ENCODE assay signal across 1 cellular context in the genomic region with DNA sequence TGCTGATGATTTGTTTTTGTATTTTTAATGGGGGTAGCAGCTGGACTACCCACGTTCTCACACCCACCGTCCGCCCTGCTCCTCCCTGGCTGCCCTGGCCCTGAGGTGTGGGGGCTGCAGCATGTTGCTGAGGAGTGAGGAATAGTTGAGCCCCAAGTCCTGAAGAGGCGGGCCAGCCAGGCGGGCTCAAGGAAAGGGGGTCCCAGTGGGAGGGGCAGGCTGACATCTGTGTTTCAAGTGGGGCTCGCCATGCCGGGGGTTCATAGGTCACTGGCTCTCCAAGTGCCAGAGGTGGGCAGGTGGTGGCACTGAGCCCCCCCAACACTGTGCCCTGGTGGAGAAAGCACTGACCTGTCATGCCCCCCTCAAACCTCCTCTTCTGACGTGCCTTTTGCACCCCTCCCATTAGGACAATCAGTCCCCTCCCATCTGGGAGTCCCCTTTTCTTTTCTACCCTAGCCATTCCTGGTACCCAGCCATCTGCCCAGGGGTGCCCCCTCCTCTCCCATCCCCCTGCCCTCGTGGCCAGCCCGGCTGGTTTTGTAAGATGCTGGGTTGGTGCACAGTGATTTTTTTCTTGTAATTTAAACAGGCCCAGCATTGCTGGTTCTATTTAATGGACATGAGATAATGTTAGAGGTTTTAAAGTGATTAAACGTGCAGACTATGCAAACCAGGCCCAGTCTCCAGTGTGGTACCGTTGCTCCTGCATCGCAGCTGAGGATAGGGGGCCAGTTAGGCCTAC.
TF ChIP-seq lines count a peak whose summit lies in the region.

No MANE protein-coding gene starts in this region.

TF ChIP-seq in HEK293T, 16 proteins besides CTCF, POLR2A, EP300 and RAD21 (continued from another document):
- TF ChIP-seq, protein P1, sequence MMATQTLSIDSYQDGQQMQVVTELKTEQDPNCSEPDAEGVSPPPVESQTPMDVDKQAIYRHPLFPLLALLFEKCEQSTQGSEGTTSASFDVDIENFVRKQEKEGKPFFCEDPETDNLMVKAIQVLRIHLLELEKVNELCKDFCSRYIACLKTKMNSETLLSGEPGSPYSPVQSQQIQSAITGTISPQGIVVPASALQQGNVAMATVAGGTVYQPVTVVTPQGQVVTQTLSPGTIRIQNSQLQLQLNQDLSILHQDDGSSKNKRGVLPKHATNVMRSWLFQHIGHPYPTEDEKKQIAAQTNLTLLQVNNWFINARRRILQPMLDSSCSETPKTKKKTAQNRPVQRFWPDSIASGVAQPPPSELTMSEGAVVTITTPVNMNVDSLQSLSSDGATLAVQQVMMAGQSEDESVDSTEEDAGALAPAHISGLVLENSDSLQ (IDR thresholded peaks at IDR 0.05): no peak
